In genomic region chr6:105993341-105993740, GRCh38 we compare ENCODE assay signal across 9 cellular contexts.
A peak's percentile ranks its signal among the peaks of the same experiment; 100 is the strongest.
DNase-seq lines count a peak whose midpoint lies in the region; ATAC-seq, FAIRE-seq and TF ChIP-seq lines count a peak whose summit lies in the region.
"Had no signal": no experiment of that assay in that cellular context is flagged by ENCODE, and none has a peak within 500 bp of the region (broad histone marks: within the 10 kb centered on the region; RNA-seq: fewer than 3 reads in every experiment).

No MANE protein-coding gene starts in this region.

- no peak overlapping the region for H4K5ac ChIP-seq in mesendoderm (ENCODE audit: low read length)

- no peak overlapping the region for H4K8ac ChIP-seq in mesendoderm (ENCODE audit: low read depth, low read length)

- TF ChIP-seq CTCF in AG04450 (IDR thresholded peaks at IDR 0.05; ENCODE audit: low read depth, low read length) (no peak), pancreas (IDR thresholded peaks at IDR 0.05) (no peak)

- H3K4me3 ChIP-seq in AG04450 (ENCODE audit: low read depth, low read length), result peak overlapping the region; percentile 70
- H3K4me3 ChIP-seq in H7 (ENCODE audit: insufficient read depth, low read depth, low read length), result peak overlapping the region; percentile 52; the same call in 1 of the 2 replicates
- peak overlapping the region; percentile 92 for H3K4me3 ChIP-seq in adipocyte (ENCODE audit: low read length)
- H3K4me3 ChIP-seq in mesendoderm (ENCODE audit: low read length), result no peak overlapping the region
- H3K4me3 ChIP-seq in pancreas, result no peak overlapping the region

- WGBS in mesendoderm (ENCODE audit: extremely low coverage, insufficient coverage, low lambda C conversion rate), result no CpG with 5 or more reads among the region's 9 CpGs
- WGBS in pancreas, 2 donors, result 26 to 27% methylated on average over 9 of the region's 9 CpGs

- H3K56ac ChIP-seq in mesendoderm (ENCODE audit: low read length), result peak overlapping the region; percentile 84

- H3K4me1 ChIP-seq in adipocyte (ENCODE audit: control insufficient read depth, insufficient read depth, low read length), result peaks cover 25% of the 10 kb centered on the region
- H3K4me1 ChIP-seq in mesendoderm (ENCODE audit: control insufficient read depth, low read depth, low read length), result peaks cover 4% of the 10 kb centered on the region
- peaks cover 0 to 7% (median 0%) of the 10 kb centered on the region in 3 donors for H3K4me1 ChIP-seq in pancreas

- H3K23ac ChIP-seq in mesendoderm (ENCODE audit: low read length), result no peak overlapping the region

- no peaks in the 10 kb centered on the region for H3K79me2 ChIP-seq in mesendoderm (ENCODE audit: control insufficient read depth, insufficient read depth, low read length)

- H3K9ac ChIP-seq in adipocyte (ENCODE audit: low read length) (no peak overlapping the region), mesendoderm (ENCODE audit: low read length) (peak overlapping the region; percentile 70)

- no peak overlapping the region for H2BK120ac ChIP-seq in mesendoderm (ENCODE audit: low read depth, low read length)

- H3K27me3 ChIP-seq in AG04450 (ENCODE audit: control insufficient read depth, insufficient read depth, low read length) (no peaks in the 10 kb centered on the region), H7 (ENCODE audit: control insufficient read depth, insufficient read depth, low read length) (peaks cover 94% of the 10 kb centered on the region), adipocyte (replicated peaks; ENCODE audit: control insufficient read depth, insufficient read depth, low read length) (no peaks in the 10 kb centered on the region), mesendoderm (ENCODE audit: insufficient read depth, low read length, poor library complexity) (peaks cover 4% of the 10 kb centered on the region), pancreas (peaks cover 0 to 49% (median 7%) of the 10 kb centered on the region in 4 donors)

- POLR2A ChIA-PET in AG04450 (lab: Yijun Ruan, JAX), result interaction anchor here (0.8 to 2.2 kb wide), 4 partner anchors 12 to 170 kb away, joined by 3 to 7 read pairs (median 4); partner anchors contain the start of gene PRDM1

- no peaks in the 10 kb centered on the region for H3K79me1 ChIP-seq in mesendoderm (ENCODE audit: low read length)

- H2AK5ac ChIP-seq in mesendoderm (ENCODE audit: low read length), result no peak overlapping the region

- H3K27ac ChIP-seq in AG04450 (ENCODE audit: low read depth, low read length) (peak overlapping the region; percentile 25), mesendoderm (ENCODE audit: low read depth, low read length) (no peak overlapping the region), pancreas (no peak overlapping the region)

- no peak overlapping the region for H3K18ac ChIP-seq in mesendoderm (ENCODE audit: low read length)

- no peak overlapping the region for H2BK15ac ChIP-seq in mesendoderm (replicated peaks; ENCODE audit: low read depth)

- FAIRE-seq in pancreas (lab: Jason Lieb, UNC), result no peak
- FAIRE-seq: HTR-8/SVneo had no signal

- H3K9me3 ChIP-seq in AG04450 (ENCODE audit: control insufficient read depth, insufficient read depth, low read length), result no peaks in the 10 kb centered on the region
- no peaks in the 10 kb centered on the region for H3K9me3 ChIP-seq in adipocyte (ENCODE audit: control insufficient read depth, low read length)
- no peaks in the 10 kb centered on the region for H3K9me3 ChIP-seq in pancreas

- intact Hi-C loops in pancreas (cut with DNase I), result no loop called here

- ATAC-seq in pancreas (no peak), HG03342 (IDR thresholded peaks at IDR 0.05; ENCODE audit: unreplicated experiment) (no peak)

- H2BK5ac ChIP-seq in mesendoderm (ENCODE audit: low read length), result no peak overlapping the region

- H3K4ac ChIP-seq in mesendoderm (ENCODE audit: low read depth, low read length), result no peak overlapping the region

- H3K4me2 ChIP-seq in mesendoderm (ENCODE audit: low read length), result peak overlapping the region; percentile 94

- DNase-seq in AG04450 (ENCODE audit: low read depth, low spot score) (no peak), H7 (peak; percentile 55), adipocyte (ENCODE audit: low read depth) (peak; percentile 18), mesendoderm (peak; percentile 92), pancreas (no peak), LoVo (ENCODE audit: low spot score) (no peak)
- no peak for DNase-seq in activated CD4-positive, alpha-beta T cell treated with anti-CD3 and anti-CD28 coated beads, Interleukin-2, amount 50 U/mL, for 48 hours

- CTCF ChIA-PET in AG04450 (lab: Charles Lee), result interaction anchor here (0.6 to 5.9 kb wide), 9 partner anchors 8 to 563 kb away, joined by 3 to 42 read pairs (median 5); no protein-coding TSS in a partner anchor

- H3K36me3 ChIP-seq in H7 (replicated peaks; ENCODE audit: control insufficient read depth, insufficient read depth, low read length) (no peaks in the 10 kb centered on the region), adipocyte (ENCODE audit: control insufficient read depth, insufficient read depth, low read length, severe bottlenecking) (no peaks in the 10 kb centered on the region), mesendoderm (ENCODE audit: control insufficient read depth, insufficient read depth, low read length) (no peaks in the 10 kb centered on the region), pancreas (no peaks in the 10 kb centered on the region)

Comparison
In these comparisons a context has a peak if more than half of its experiments do, and no peak if none do; other contexts are left out.
1. DNase-seq: peak in H7 (single experiment), adipocyte (single experiment) and mesendoderm (single experiment); none in AG04450 (single experiment), pancreas (0 of 6), LoVo (single experiment) and activated CD4-positive, alpha-beta T cell treated with anti-CD3 and anti-CD28 coated beads, Interleukin-2, amount 50 U/mL, for 48 hours (0 of 2).
2. H3K4me3 ChIP-seq: peak in AG04450 (single experiment), H7 (single experiment) and adipocyte (single experiment); none in mesendoderm (single experiment) and pancreas (0 of 4).